ENCODE assay signal across 23 cellular contexts in genomic region chr20:427401-427800, GRCh38.
"Had no signal": no experiment of that assay in that cellular context is flagged by ENCODE, and none has a peak within 500 bp of the region (broad histone marks: within the 10 kb centered on the region; RNA-seq: fewer than 3 reads in every experiment).

No MANE protein-coding gene starts in this region.

- H3K27ac Mint-ChIP-seq: activated CD8-positive, alpha-beta memory T cell treated with anti-CD3 and anti-CD28 coated beads, Interleukin-2, amount 10 ng/mL, durations not matched to agents 7 days and 5 days; activated naive CD4-positive, alpha-beta T cell treated with anti-CD3 and anti-CD28 coated beads for 36 hours; activated naive CD8-positive, alpha-beta T cell; T-helper 1 cell treated with Interleukin-12 subunit alpha and Interleukin-12 subunit beta and Interleukin-4 antibody, amounts not matched to agents 30 μg/mL and 1 μg/mL, for 36 hours; WTC11 had no signal

- H3K9me3 ChIP-seq: adrenal gland, breast epithelium had no signal

- H3K4me3 Mint-ChIP-seq: activated CD8-positive, alpha-beta memory T cell treated with anti-CD3 and anti-CD28 coated beads, Interleukin-2, amount 10 ng/mL, durations not matched to agents 7 days and 5 days; activated naive CD4-positive, alpha-beta T cell treated with anti-CD3 and anti-CD28 coated beads for 36 hours; activated naive CD8-positive, alpha-beta T cell; activated T-cell treated with anti-CD3 and anti-CD28 coated beads, Interleukin-2, amount 50 U/mL, for 4 hours; activated T-helper 17 cell treated with anti-CD3 and anti-CD28 coated beads, Interleukin-2, amount 50 U/mL, for 72 hours; T-helper 1 cell treated with Interleukin-12 subunit alpha and Interleukin-12 subunit beta and Interleukin-4 antibody, amounts not matched to agents 30 μg/mL and 1 μg/mL, for 36 hours; WTC11 had no signal

- H3K27me3 ChIP-seq: adrenal gland, breast epithelium had no signal

- FAIRE-seq: RCC 7860 had no signal

- H3K36me3 ChIP-seq: breast epithelium had no signal

- H3K4me3 ChIP-seq: adrenal gland, breast epithelium had no signal

- ATAC-seq: activated CD8-positive, alpha-beta memory T cell treated with anti-CD3 and anti-CD28 coated beads, Interleukin-2, amount 10 ng/mL, durations not matched to agents 7 days and 5 days; activated T-cell treated with anti-CD3 and anti-CD28 coated beads, Interleukin-2, amount 50 U/mL, for 4 hours; activated T-helper 17 cell treated with anti-CD3 and anti-CD28 coated beads, Interleukin-2, amount 50 U/mL, for 72 hours; PC-3; WTC11 had no signal

- H3K4me1 ChIP-seq: breast epithelium had no signal

- H3K9me3 Mint-ChIP-seq: activated naive CD4-positive, alpha-beta T cell treated with anti-CD3 and anti-CD28 coated beads for 36 hours; activated T-cell treated with anti-CD3 and anti-CD28 coated beads, Interleukin-2, amount 50 U/mL, for 4 hours; activated T-helper 17 cell treated with anti-CD3 and anti-CD28 coated beads, Interleukin-2, amount 50 U/mL, for 72 hours; T-helper 1 cell treated with Interleukin-12 subunit alpha and Interleukin-12 subunit beta and Interleukin-4 antibody, amounts not matched to agents 30 μg/mL and 1 μg/mL, for 36 hours; WTC11 had no signal

- H3K27me3 Mint-ChIP-seq: activated CD8-positive, alpha-beta memory T cell treated with anti-CD3 and anti-CD28 coated beads, Interleukin-2, amount 10 ng/mL, durations not matched to agents 7 days and 5 days; activated naive CD8-positive, alpha-beta T cell; activated T-helper 17 cell treated with anti-CD3 and anti-CD28 coated beads, Interleukin-2, amount 50 U/mL, for 72 hours had no signal

- DNase-seq: activated CD4-positive, alpha-beta T cell treated with anti-CD3 and anti-CD28 coated beads, Interleukin-2, amount 50 U/mL, for 1 hour; activated CD4-positive, CD25-positive, alpha-beta regulatory T cell treated with anti-CD3 and anti-CD28 coated beads, Interleukin-2, amount 50 U/mL, for 72 hours; activated CD8-positive, alpha-beta memory T cell treated with anti-CD3 and anti-CD28 coated beads, Interleukin-2, amount 10 ng/mL, durations not matched to agents 7 days and 5 days; activated gamma-delta T cell; activated naive CD4-positive, alpha-beta T cell treated with anti-CD3 and anti-CD28 coated beads for 36 hours; activated T-cell treated with anti-CD3 and anti-CD28 coated beads, Interleukin-2, amount 50 U/mL, for 4 hours; adrenal gland; caudate nucleus; KG1; NCI-H1048; NCI-H146; NCI-H187 treated with DMSO at 0.1 percent for 48 hours; NCI-H2081 treated with DMSO at 0.1 percent for 48 hours; NCI-H446; NCI-H524; PC-3; SHP77 treated with DMSO at 0.1 percent for 48 hours had no signal

- H3K27ac ChIP-seq: adrenal gland, breast epithelium had no signal
